15 cellular contexts compared by ENCODE assay signal in genomic region chr17:38448208-38448776, GRCh38. TPM values are rescaled to one million over a fixed set of nuclear protein-coding genes. Genes with fewer than 3 reads are reported as not detected.
DNase-seq lines count a peak whose midpoint lies in the region; FAIRE-seq and TF ChIP-seq lines count a peak whose summit lies in the region.
"Had no signal": no experiment of that assay in that cellular context is flagged by ENCODE, and none has a peak within 500 bp of the region (broad histone marks: within the 10 kb centered on the region; RNA-seq: fewer than 3 reads in every experiment).

No MANE protein-coding gene starts in this region.

- TF ChIP-seq POLR2A in endothelial cell of umbilical vein (IDR thresholded peaks at IDR 0.05; ENCODE audit: low read depth, low read length): no peak

- peaks cover 76% of the 10 kb centered on the region for H3K4me1 Mint-ChIP-seq in osteocyte (ENCODE audit: unreplicated experiment)

- H3K27ac ChIP-seq in ACC112 (ENCODE audit: low read depth, low read length) (peak overlapping the region; percentile 50), HUES64 (ENCODE audit: low read depth, low read length) (0 out of 2 replicates have a peak overlapping the region, but pooled peaks have one; percentile 54), endothelial cell of umbilical vein (ENCODE audit: insufficient read depth, low read depth, low read length) (peak overlapping the region; percentile 73)
- H3K27ac ChIP-seq: colonic mucosa, WERI-Rb-1 had no signal

- H3K36me3 Mint-ChIP-seq in osteocyte (ENCODE audit: unreplicated experiment): no peaks in the 10 kb centered on the region

- H3K4me1 ChIP-seq in ACC112 (ENCODE audit: control insufficient read depth, insufficient read depth, low read length, unreplicated experiment): peaks cover 69% of the 10 kb centered on the region
- peaks cover 47% of the 10 kb centered on the region for H3K4me1 ChIP-seq in HUES64 (ENCODE audit: insufficient read depth, low read length)
- H3K4me1 ChIP-seq in endothelial cell of umbilical vein (ENCODE audit: control insufficient read depth, extremely low read depth, insufficient read depth, low read length): peaks cover 63% of the 10 kb centered on the region
- H3K4me1 ChIP-seq: colonic mucosa had no signal

- dilution Hi-C loops in endothelial cell of umbilical vein (cut with MboI; ENCODE audit: extremely low pct_ligation_motif_present, low sequenced_read_pairs): no loop called here

- H3K9ac ChIP-seq in HUES64 (ENCODE audit: low read depth, low read length) (no peak overlapping the region), endothelial cell of umbilical vein (replicated peaks; ENCODE audit: extremely low read depth, insufficient read depth, low read length) (no peak overlapping the region)

- H3K27me3 ChIP-seq in ACC112 (ENCODE audit: insufficient read depth, low read length) (no peaks in the 10 kb centered on the region), HUES64 (ENCODE audit: insufficient read depth, low read length) (no peaks in the 10 kb centered on the region), endothelial cell of umbilical vein (ENCODE audit: control insufficient read depth in 2 of 2, insufficient read depth in 2 of 2, low read length in 2 of 2) (no peaks in the 10 kb centered on the region)
- H3K27me3 ChIP-seq: colonic mucosa had no signal

- BruUV-seq in endothelial cell of umbilical vein (replicated peaks; lab: Mats Ljungman, UMichigan): no TSS peak

- no peak overlapping the region for H3K4me3 Mint-ChIP-seq in osteocyte (ENCODE audit: unreplicated experiment)

- no peaks in the 10 kb centered on the region for H4K20me1 ChIP-seq in endothelial cell of umbilical vein (replicated peaks; ENCODE audit: control insufficient read depth, extremely low read depth, insufficient read depth, low read length)

- H3K9me1 ChIP-seq in endothelial cell of umbilical vein (replicated peaks; ENCODE audit: control insufficient read depth, extremely low read depth, insufficient read depth, low read length): no peaks in the 10 kb centered on the region

- intact Hi-C loops in endothelial cell of umbilical vein (cut with micrococcal nuclease) (no loop called here), posterior cingulate gyrus (cut with DNase I) (no loop called here)

- H3K36me3 ChIP-seq in ACC112 (ENCODE audit: insufficient read depth, low read length) (no peaks in the 10 kb centered on the region), HUES64 (ENCODE audit: insufficient read depth, low read length) (no peaks in the 10 kb centered on the region), endothelial cell of umbilical vein (ENCODE audit: control insufficient read depth in 2 of 2, extremely low read depth in 1 of 2, insufficient read depth in 2 of 2, low read length in 2 of 2) (no peaks in the 10 kb centered on the region)
- H3K36me3 ChIP-seq: BE2C, colonic mucosa, WERI-Rb-1 had no signal

- no peak for TF ChIP-seq CTCF in endothelial cell of umbilical vein (IDR thresholded peaks at IDR 0.05; ENCODE audit: extremely low read depth in 1 of 2, insufficient read depth in 1 of 2, low read depth in 1 of 2, low read length in 2 of 2)
- TF ChIP-seq CTCF in osteocyte (IDR thresholded peaks at IDR 0.05): no peak
- no peak for TF ChIP-seq CTCF in GM13976 (IDR thresholded peaks at IDR 0.05; ENCODE audit: borderline replicate concordance, control extremely low read depth, extremely low read depth, insufficient read depth, missing control alignments)

- DNase-seq in endothelial cell of umbilical vein (ENCODE audit: low read depth, low spot score): no peak
- DNase-seq in osteocyte (ENCODE audit: extremely low spot score, unreplicated experiment): no peak
- DNase-seq in GM13976 (ENCODE audit: low spot score): no peak
- DNase-seq in stimulated activated CD4-positive, alpha-beta T cell treated with anti-CD3 and anti-CD28 coated beads, Interleukin-12 subunit alpha, Interleukin-12 subunit beta, amount 100 ng/mL, for 4 hours: no peak
- no peak for DNase-seq in G401 (ENCODE audit: low spot score)
- no peak for DNase-seq in posterior cingulate gyrus
- DNase-seq: BE2C, colonic mucosa, islet precursor cell, NCI-H1436, NCI-H526, SHP77 treated with DMSO at 0.1 percent for 48 hours, WERI-Rb-1 had no signal

- POLR2A ChIA-PET in endothelial cell of umbilical vein (lab: Charles Lee): interaction anchor here (0.6 kb wide), 1 partner anchor 287 kb away, joined by 9 read pairs; no protein-coding TSS in a partner anchor

- H3K4me3 ChIP-seq in ACC112 (ENCODE audit: low read depth, low read length): no peak overlapping the region
- no peak overlapping the region for H3K4me3 ChIP-seq in HUES64 (ENCODE audit: low read length)
- H3K4me3 ChIP-seq in endothelial cell of umbilical vein (replicated peaks in 1 of 3; ENCODE audit: insufficient read depth in 1 of 3, low read depth in 1 of 3, low read length in 3 of 3): no peak overlapping the region
- H3K4me3 ChIP-seq: colonic mucosa had no signal

- no peaks in the 10 kb centered on the region for H3K27me3 Mint-ChIP-seq in osteocyte (ENCODE audit: unreplicated experiment)

- no peaks in the 10 kb centered on the region for H3K9me3 Mint-ChIP-seq in osteocyte (ENCODE audit: unreplicated experiment)

- H3K9me3 ChIP-seq in HUES64 (ENCODE audit: insufficient read depth, low read depth, low read length): no peaks in the 10 kb centered on the region
- no peaks in the 10 kb centered on the region for H3K9me3 ChIP-seq in endothelial cell of umbilical vein (replicated peaks; ENCODE audit: control insufficient read depth, insufficient read depth, low read length)
- H3K9me3 ChIP-seq: BE2C, colonic mucosa had no signal

- peak overlapping the region; percentile 83 for H3K27ac Mint-ChIP-seq in osteocyte (ENCODE audit: unreplicated experiment)

- FAIRE-seq in endothelial cell of umbilical vein (lab: Jason Lieb, UNC): no peak

- H3K79me2 ChIP-seq in ACC112 (ENCODE audit: control insufficient read depth, insufficient read depth, low read length, unreplicated experiment): peaks cover 57% of the 10 kb centered on the region
- peaks cover 70% of the 10 kb centered on the region for H3K79me2 ChIP-seq in endothelial cell of umbilical vein (ENCODE audit: control insufficient read depth, insufficient read depth, low read length)

- WGBS in HUES64: 74% methylated on average over 9 of the region's 9 CpGs

- no peak overlapping the region for H3K4me2 ChIP-seq in endothelial cell of umbilical vein (ENCODE audit: insufficient read depth, low read length)

- CTCF ChIA-PET in endothelial cell of umbilical vein (lab: Charles Lee): interaction anchor here (1.0 to 1.2 kb wide), 3 partner anchors 8 to 24 kb away, joined by 3 to 5 read pairs (median 4); no protein-coding TSS in a partner anchor

- H2AFZ ChIP-seq in ACC112 (ENCODE audit: low read length, unreplicated experiment) (no peak overlapping the region), endothelial cell of umbilical vein (ENCODE audit: low read depth, low read length) (no peak overlapping the region)

- in situ Hi-C loops in GM13976 (cut with MboI; ENCODE audit: low sequenced_read_pairs, unreplicated experiment) (no loop called here), G401 (cut with HindIII; ENCODE audit: low sequenced_read_pairs) (no loop called here)

TF ChIP-seq in endothelial cell of umbilical vein, 7 proteins besides CTCF, POLR2A, EP300 and RAD21:
- no peak for TF ChIP-seq GATA2 (IDR thresholded peaks at IDR 0.05; ENCODE audit: insufficient read depth, insufficient read length, low read depth, low read length)
- TF ChIP-seq FOS (IDR thresholded peaks at IDR 0.05; ENCODE audit: borderline replicate concordance, insufficient read depth, low read length): peak; percentile 30
TF ChIP-seq in endothelial cell of umbilical vein: peak in this region for 1.

RNA-seq across cellular contexts. Expression of gene ARHGAP23, which starts 20.0 kb away (rescaled TPM):
- 39.3 TPM for polyA plus RNA-seq in HUES64 (2013, experiment 1 of 2)
- polyA plus RNA-seq in HUES64 (2013, experiment 2 of 2): 29.3 TPM
- total RNA-seq in endothelial cell of umbilical vein (152 and 190 TPM in 2 replicates), osteocyte (165 and 177 TPM in 2 replicates)
- 22.3 and 25.4 TPM in 2 replicates for polyA plus RNA-seq in endothelial cell of umbilical vein
- polyA plus RNA-seq in endothelial cell of umbilical vein (2011; cell fraction: cytosol; rRNA removed): 22.9 and 25.3 TPM in 2 replicates
- polyA plus RNA-seq in endothelial cell of umbilical vein (2011; cell fraction: nucleus; rRNA removed): 53.1 and 59.2 TPM in 2 replicates
- polyA plus RNA-seq in endothelial cell of umbilical vein (2012): 49.6 and 59.2 TPM in 2 replicates
- 42.0 and 76.2 TPM in 2 replicates for polyA minus RNA-seq in endothelial cell of umbilical vein
- 23.5 TPM for polyA minus RNA-seq in endothelial cell of umbilical vein (2011; cell fraction: cytosol; rRNA and poly(A)+ RNA removed)
- polyA minus RNA-seq in endothelial cell of umbilical vein (2011; cell fraction: nucleus; rRNA and poly(A)+ RNA removed): 63.5 and 75.4 TPM in 2 replicates
- total RNA-seq in G401 (2014; rRNA removed; shearing (Covaris generic)): 2.4 and 6.4 TPM in 2 replicates

Comparison
In these comparisons a context has a peak if more than half of its experiments do, and no peak if none do; other contexts are left out.
1. RNA of gene ARHGAP23, which starts 20.0 kb away (total RNA-seq): 152 to 190 TPM in endothelial cell of umbilical vein and 165 to 177 TPM in osteocyte; 2.4 to 6.4 TPM in G401; every median in the first group is over 10 times any median in the second.
2. Peak in every context shown above with its lines, with median percentiles within 50 percentile points of each other: H3K27ac ChIP-seq.